In genomic region chr13:114282143-114282685, GRCh38 we compare ENCODE assay signal across 8 cellular contexts. TPM values are rescaled to one million over a fixed set of nuclear protein-coding genes. Genes with fewer than 3 reads are reported as not detected.
DNase-seq lines count a peak whose midpoint lies in the region; ATAC-seq and TF ChIP-seq lines count a peak whose summit lies in the region.

No MANE protein-coding gene starts in this region.

- H3K4me2 ChIP-seq in GM23338 = peak overlapping the region; percentile 81
- H3K4me2 ChIP-seq in MM.1S (ENCODE audit: low read depth, low read length) = peak overlapping the region; percentile 50

- H3K4me1 ChIP-seq in GM23338 (ENCODE audit: insufficient read depth) (peaks cover 10% of the 10 kb centered on the region), MM.1S (ENCODE audit: low read length) (peaks cover 37% of the 10 kb centered on the region), lower lobe of right lung (peaks cover 26% of the 10 kb centered on the region)

- TF ChIP-seq CTCF in GM23338 (conservative IDR thresholded peaks at IDR 0.05; ENCODE audit: low read depth in 2 of 2) (no peak), MM.1S (IDR thresholded peaks at IDR 0.05; ENCODE audit: low read length) (no peak), dorsolateral prefrontal cortex (IDR thresholded peaks at IDR 0.05 in 54 of 56, conservative IDR thresholded peaks at IDR 0.05 in 2 of 56; ENCODE audit: low read depth in 1 of 56, partially characterized antibody in 56 of 56) (peak in 5 of 56 donors; percentile 4 to 28 (median 10)), lower lobe of right lung (IDR thresholded peaks at IDR 0.05) (no peak)

- H3K9me2 ChIP-seq in GM23338 (ENCODE audit: insufficient read depth) = no peaks in the 10 kb centered on the region
- no peaks in the 10 kb centered on the region for H3K9me2 ChIP-seq in MM.1S (replicated peaks; ENCODE audit: insufficient read depth, low read length)

- H3K27ac ChIP-seq in GM23338 (ENCODE audit: low read depth) (peak overlapping the region; percentile 97), MM.1S (ENCODE audit: low read length) (peak overlapping the region; percentile 100), dorsolateral prefrontal cortex (peak overlapping the region; percentile 20 to 100 (median 97)), lower lobe of right lung (peak overlapping the region; percentile 97)

- peak; percentile 80 for DNase-seq in ELR (ENCODE audit: low read depth)
- peak; percentile 82 for DNase-seq in GM23338 (ENCODE audit: low spot score)
- DNase-seq in MM.1S = peak; percentile 76
- peak in 7 of 10 donors; percentile 20 to 58 (median 33) for DNase-seq in dorsolateral prefrontal cortex
- peak; percentile 68 for DNase-seq in lower lobe of right lung
- peak in 2 of 3 experiments; percentile 5 to 17 for DNase-seq in stimulated activated CD4-positive, alpha-beta T cell treated with anti-CD3 and anti-CD28 coated beads, TNF-alpha, amount 100 ng/mL, for 4 hours (ENCODE audit: low read depth in 3 of 3)
- no peak for DNase-seq in NCI-H2196 (lab: John Stamatoyannopoulos, UW; ENCODE audit: unreplicated experiment)

- no peaks in the 10 kb centered on the region for H3K9me3 Mint-ChIP-seq in GM23338

- H3K27me3 Mint-ChIP-seq in GM23338 (ENCODE audit: insufficient read depth, low read depth, poor library complexity) = peaks cover 11% of the 10 kb centered on the region

- H3K4me3 ChIP-seq in GM23338 (peak overlapping the region; percentile 77), MM.1S (ENCODE audit: low read length) (peak overlapping the region; percentile 81), dorsolateral prefrontal cortex (peak overlapping the region; percentile 54 to 95 (median 85)), lower lobe of right lung (peak overlapping the region; percentile 79)

- H2AFZ ChIP-seq in GM23338 = peak overlapping the region; percentile 34; the same call in 1 of the 2 replicates
- H2AFZ ChIP-seq in MM.1S (ENCODE audit: low read length) = peak overlapping the region; percentile 16; the same call in 1 of the 2 replicates

- H4K20me1 ChIP-seq in GM23338 (replicated peaks; ENCODE audit: insufficient read depth) (peaks cover 16% of the 10 kb centered on the region), MM.1S (ENCODE audit: insufficient read depth, low read length) (no peaks in the 10 kb centered on the region)

- H3K27me3 ChIP-seq in GM23338 (ENCODE audit: insufficient read depth) (no peaks in the 10 kb centered on the region), MM.1S (replicated peaks; ENCODE audit: insufficient read depth, low read length) (no peaks in the 10 kb centered on the region), dorsolateral prefrontal cortex (no peaks in the 10 kb centered on the region), lower lobe of right lung (ENCODE audit: low read depth) (no peaks in the 10 kb centered on the region)

- peaks cover 46% of the 10 kb centered on the region for H3K36me3 Mint-ChIP-seq in GM23338 (ENCODE audit: low read depth)

- H3K36me3 ChIP-seq in GM23338 (ENCODE audit: insufficient read depth) = peaks cover 23% of the 10 kb centered on the region; the same call in 1 of the 2 replicates
- 0 out of 2 replicates have a peak, but pooled peaks cover 11% of the 10 kb centered on the region for H3K36me3 ChIP-seq in MM.1S (replicated peaks; ENCODE audit: insufficient read depth, low read length)
- peaks cover 38% of the 10 kb centered on the region for H3K36me3 ChIP-seq in lower lobe of right lung

- H3K79me2 ChIP-seq in GM23338 (replicated peaks; ENCODE audit: insufficient read depth) = peaks cover 43% of the 10 kb centered on the region
- peaks cover 62% of the 10 kb centered on the region for H3K79me2 ChIP-seq in MM.1S (ENCODE audit: low read length)

- H3K27ac Mint-ChIP-seq in GM23338 = peak overlapping the region; percentile 96

- peak overlapping the region; percentile 95 for H3K9ac ChIP-seq in MM.1S (ENCODE audit: low read length)

- H3K4me1 Mint-ChIP-seq in GM23338 = peaks cover 22% of the 10 kb centered on the region

- H3K4me3 Mint-ChIP-seq in GM23338 = peak overlapping the region; percentile 88

- ATAC-seq in GM23338 (peak; percentile 21), lower lobe of right lung (peak; percentile 37 to 44)
- peak; percentile 71 to 74 for ATAC-seq in activated CD4-positive, CD25-positive, alpha-beta regulatory T cell treated with anti-CD3 and anti-CD28 coated beads, Interleukin-2, amount 50 U/mL, for 24 hours

- H3F3A ChIP-seq in GM23338 (replicated peaks; ENCODE audit: low read depth) (peaks cover 14% of the 10 kb centered on the region), MM.1S (ENCODE audit: insufficient read depth, low read length) (peaks cover 37% of the 10 kb centered on the region)

- no peaks in the 10 kb centered on the region for H3K9me3 ChIP-seq in MM.1S (replicated peaks; ENCODE audit: insufficient read depth, low read length)
- H3K9me3 ChIP-seq in lower lobe of right lung = no peaks in the 10 kb centered on the region

- intact Hi-C loops in dorsolateral prefrontal cortex (cut with DNase I) (no loop called here), lower lobe of right lung (cut with DNase I) (no loop called here)

TF ChIP-seq in GM23338, 12 proteins besides CTCF, POLR2A, EP300 and RAD21 (continues in another document):
- TF ChIP-seq NANOG (IDR thresholded peaks at IDR 0.05; ENCODE audit: borderline replicate concordance) = no peak
- TF ChIP-seq ZNF462 (CRISPR knock-in tag; IDR thresholded peaks at IDR 0.05) = no peak
- no peak for TF ChIP-seq EZH2 (IDR thresholded peaks at IDR 0.05; ENCODE audit: low read depth, unreplicated experiment)

RNA-seq across cellular contexts. Expression of gene UPF3A, which starts 0.8 kb away (rescaled TPM):
- total RNA-seq in GM23338 (2014; rRNA removed; shearing (Covaris generic)) = 45.0 and 57.2 TPM in 2 replicates
- 174 and 177 TPM in 2 replicates for polyA plus RNA-seq in GM23338 (2016; fragmentation: Nextera tagmentation; extraction: Ambion mirVana)
- total RNA-seq in dorsolateral prefrontal cortex = 100 to 1,000 TPM in 46 of 120 experiments, 10 to 100 TPM in 74; 63.4 to 144 (median 93.5) TPM
- 38.9 TPM for total RNA-seq in lower lobe of right lung

RNA-seq across cellular contexts. Expression of gene CHAMP1, which starts 32.1 kb away (rescaled TPM):
- total RNA-seq in GM23338 (2014; rRNA removed; shearing (Covaris generic)) = 39.1 and 54.8 TPM in 2 replicates
- 32.8 and 35.1 TPM in 2 replicates for polyA plus RNA-seq in GM23338 (2016; fragmentation: Nextera tagmentation; extraction: Ambion mirVana)
- total RNA-seq in dorsolateral prefrontal cortex (10 to 100 TPM; 13.3 to 26.7 (median 19.3) TPM), lower lobe of right lung (19.3 TPM)

RNA-seq across cellular contexts. Expression of gene CDC16, which starts 47.5 kb away (rescaled TPM):
- total RNA-seq in GM23338 (2014; rRNA removed; shearing (Covaris generic)) = 84.2 and 86.1 TPM in 2 replicates
- 91.3 and 95.9 TPM in 2 replicates for polyA plus RNA-seq in GM23338 (2016; fragmentation: Nextera tagmentation; extraction: Ambion mirVana)
- total RNA-seq in dorsolateral prefrontal cortex (10 to 100 TPM; 55.3 to 95.4 (median 72.7) TPM), lower lobe of right lung (66.5 TPM)

Comparison
In these comparisons a context has a peak if more than half of its experiments do, and no peak if none do; other contexts are left out.
1. ATAC-seq: peak in every context shown above with its lines; median percentile 72 in activated CD4-positive, CD25-positive, alpha-beta regulatory T cell treated with anti-CD3 and anti-CD28 coated beads, Interleukin-2, amount 50 U/mL, for 24 hours; 40 in lower lobe of right lung; 21 in GM23338.